28 cellular contexts compared by ENCODE assay signal in genomic region chr12:105386431-105386830, GRCh38.
"Had no signal": no experiment of that assay in that cellular context is flagged by ENCODE, and none has a peak within 500 bp of the region (broad histone marks: within the 10 kb centered on the region; RNA-seq: fewer than 3 reads in every experiment).

No MANE protein-coding gene starts in this region.

- H3K4me2 ChIP-seq: hepatocyte had no signal

- H3K9me3 Mint-ChIP-seq: activated B cell treated with CpG ODN at 0.5 μM for 24 hours; activated CD8-positive, alpha-beta T cell treated with anti-CD3 and anti-CD28 coated beads for 36 hours; activated T-cell treated with anti-CD3 and anti-CD28 coated beads, Interleukin-2, amount 50 U/mL, for 4 hours; activated T-helper 17 cell treated with anti-CD3 and anti-CD28 coated beads, Interleukin-2, amount 50 U/mL, for 72 hours; T-helper 2 cell treated with Interferon-gamma antibody and Interleukin-4, amounts not matched to agents 5 μg/mL and 100 μg/mL, for 36 hours had no signal

- H3K4me1 ChIP-seq: colonic mucosa had no signal

- H3K36me3 ChIP-seq: colonic mucosa, esophagus squamous epithelium, gastroesophageal sphincter, heart right ventricle, WERI-Rb-1 had no signal

- H3K4me1 Mint-ChIP-seq: activated B cell treated with CpG ODN at 0.5 μM for 24 hours; activated T-helper 17 cell treated with anti-CD3 and anti-CD28 coated beads, Interleukin-2, amount 50 U/mL, for 72 hours had no signal

- H3K36me3 Mint-ChIP-seq: activated naive CD8-positive, alpha-beta T cell had no signal

- H3K27ac ChIP-seq: body of pancreas, colonic mucosa, epithelial cell of prostate, esophagus squamous epithelium, gastroesophageal sphincter, heart right ventricle, hepatocyte, WERI-Rb-1 had no signal

- H3K27ac Mint-ChIP-seq: activated B cell treated with CpG ODN at 0.5 μM for 24 hours; activated CD8-positive, alpha-beta T cell treated with anti-CD3 and anti-CD28 coated beads for 36 hours; activated naive CD8-positive, alpha-beta T cell; activated T-helper 17 cell treated with anti-CD3 and anti-CD28 coated beads, Interleukin-2, amount 50 U/mL, for 72 hours; T-helper 2 cell treated with Interferon-gamma antibody and Interleukin-4, amounts not matched to agents 5 μg/mL and 100 μg/mL, for 36 hours had no signal

- H3K9me3 ChIP-seq: body of pancreas, colonic mucosa, esophagus squamous epithelium, gastroesophageal sphincter, heart right ventricle had no signal

- H3K4me3 ChIP-seq: body of pancreas, colonic mucosa, esophagus squamous epithelium, gastroesophageal sphincter, heart right ventricle, hepatocyte had no signal

- H3K27me3 Mint-ChIP-seq: activated B cell treated with CpG ODN at 0.5 μM for 24 hours; activated CD8-positive, alpha-beta T cell treated with anti-CD3 and anti-CD28 coated beads for 36 hours; activated naive CD8-positive, alpha-beta T cell; activated T-helper 17 cell treated with anti-CD3 and anti-CD28 coated beads, Interleukin-2, amount 50 U/mL, for 72 hours had no signal

- DNase-seq: activated B cell treated with CpG ODN at 0.5 μM for 24 hours; activated CD4-positive, alpha-beta T cell treated with anti-CD3 and anti-CD28 coated beads for 48 hours; activated CD4-positive, alpha-beta T cell treated with anti-CD3 and anti-CD28 coated beads, Interleukin-2, amount 50 U/mL, for 1 hour; activated CD4-positive, alpha-beta T cell treated with anti-CD3 and anti-CD28 coated beads, Interleukin-2, amount 50 U/mL, for 48 hours; activated CD8-positive, alpha-beta memory T cell treated with anti-CD3 and anti-CD28 coated beads for 24 hours; activated CD8-positive, alpha-beta T cell treated with anti-CD3 and anti-CD28 coated beads for 36 hours; activated effector memory CD4-positive, alpha-beta T cell treated with Interleukin-2 at 50 U/mL for 16 hours; activated gamma-delta T cell treated with Interleukin-2 at 50 U/mL for 16 hours; activated naive CD4-positive, alpha-beta T cell treated with anti-CD3 and anti-CD28 coated beads, Interleukin-2, amount 50 U/mL, for 16 hours; activated naive CD4-positive, alpha-beta T cell treated with Interleukin-2 at 50 U/mL for 16 hours; activated T-cell treated with anti-CD3 and anti-CD28 coated beads, Interleukin-2, amount 50 U/mL, for 4 hours; amygdala; aorta; body of pancreas; colonic mucosa; effector CD8-positive, alpha-beta T cell; esophagus squamous epithelium; foreskin melanocyte; heart right ventricle; T1000; WERI-Rb-1 had no signal

- H3K4me3 Mint-ChIP-seq: activated B cell treated with CpG ODN at 0.5 μM for 24 hours; activated CD8-positive, alpha-beta T cell treated with anti-CD3 and anti-CD28 coated beads for 36 hours; activated naive CD8-positive, alpha-beta T cell; activated T-cell treated with anti-CD3 and anti-CD28 coated beads, Interleukin-2, amount 50 U/mL, for 4 hours; activated T-helper 17 cell treated with anti-CD3 and anti-CD28 coated beads, Interleukin-2, amount 50 U/mL, for 72 hours; T-helper 2 cell treated with Interferon-gamma antibody and Interleukin-4, amounts not matched to agents 5 μg/mL and 100 μg/mL, for 36 hours had no signal

- H3K27me3 ChIP-seq: body of pancreas, colonic mucosa, esophagus squamous epithelium, hepatocyte had no signal

- ATAC-seq: activated CD4-positive, CD25-positive, alpha-beta regulatory T cell treated with anti-CD3 and anti-CD28 coated beads, Interleukin-2, amount 50 U/mL, for 24 hours; activated CD8-positive, alpha-beta T cell treated with anti-CD3 and anti-CD28 coated beads for 36 hours; activated T-cell treated with anti-CD3 and anti-CD28 coated beads, Interleukin-2, amount 50 U/mL, for 4 hours; activated T-helper 17 cell treated with anti-CD3 and anti-CD28 coated beads, Interleukin-2, amount 50 U/mL, for 72 hours; body of pancreas; gastroesophageal sphincter; heart right ventricle had no signal
